26 cellular contexts compared by ENCODE assay signal in genomic region chr1:118159578-118159977, GRCh38. TPM values are rescaled to one million over a fixed set of nuclear protein-coding genes. Genes with fewer than 3 reads are reported as not detected.
A peak's percentile ranks its signal among the peaks of the same experiment; 100 is the strongest.
DNase-seq lines count a peak whose midpoint lies in the region; TF ChIP-seq lines count a peak whose summit lies in the region.
"Had no signal": no experiment of that assay in that cellular context is flagged by ENCODE, and none has a peak within 500 bp of the region (broad histone marks: within the 10 kb centered on the region; RNA-seq: fewer than 3 reads in every experiment).

No MANE protein-coding gene starts in this region.

- no peaks in the 10 kb centered on the region for H3K4me1 ChIP-seq in CD8-positive, alpha-beta memory T cell (ENCODE audit: insufficient read depth, low read length)
- H3K4me1 ChIP-seq: left lung, uterus had no signal

- TF ChIP-seq CTCF in AG10803 (conservative IDR thresholded peaks at IDR 0.05; ENCODE audit: low read length), result no peak
- no peak for TF ChIP-seq CTCF in RWPE1 (conservative IDR thresholded peaks at IDR 0.05; ENCODE audit: low read depth)

- H3K27ac Mint-ChIP-seq in CD8-positive, alpha-beta memory T cell, result no peak overlapping the region
- H3K27ac Mint-ChIP-seq: activated CD4-positive, alpha-beta T cell treated with anti-CD3 and anti-CD28 coated beads for 36 hours; mesothelial cell of epicardium; natural killer cell had no signal

- POLR2A ChIA-PET in CD8-positive, alpha-beta memory T cell (lab: Charles Lee), result no interaction called here
- POLR2A ChIA-PET in RWPE1 (lab: Yijun Ruan, JAX; ENCODE audit: low non-redundant PET), result no interaction called here

- no peaks in the 10 kb centered on the region for H3K27me3 ChIP-seq in CD8-positive, alpha-beta memory T cell (ENCODE audit: insufficient read depth, low read length, poor library complexity, severe bottlenecking)
- H3K27me3 ChIP-seq: left lung, uterus had no signal

- H3K4me3 Mint-ChIP-seq in CD8-positive, alpha-beta memory T cell, result no peak overlapping the region
- H3K4me3 Mint-ChIP-seq: activated CD4-positive, alpha-beta T cell treated with anti-CD3 and anti-CD28 coated beads for 36 hours; activated T-cell treated with anti-CD3 and anti-CD28 coated beads, Interleukin-2, amount 50 U/mL, for 4 hours; mesothelial cell of epicardium; natural killer cell had no signal

- no peaks in the 10 kb centered on the region for H3K9me3 ChIP-seq in SK-N-MC (ENCODE audit: low read depth, low read length)
- no peaks in the 10 kb centered on the region for H3K9me3 ChIP-seq in CD8-positive, alpha-beta memory T cell (ENCODE audit: low read length)
- H3K9me3 ChIP-seq: left lung, uterus had no signal

- peak overlapping the region; percentile 3; the same call in 1 of the 2 replicates for H3K4me3 ChIP-seq in AG10803 (ENCODE audit: low read length)
- peak overlapping the region; percentile 50 for H3K4me3 ChIP-seq in SK-N-MC
- H3K4me3 ChIP-seq in CD8-positive, alpha-beta memory T cell (ENCODE audit: low read length), result no peak overlapping the region
- H3K4me3 ChIP-seq: left lung, uterus had no signal

- H3K27me3 Mint-ChIP-seq in CD8-positive, alpha-beta memory T cell, result peaks cover 0 to 5% of the 10 kb centered on the region in 2 donors
- H3K27me3 Mint-ChIP-seq: activated CD4-positive, alpha-beta T cell treated with anti-CD3 and anti-CD28 coated beads for 36 hours had no signal

- H3K27ac ChIP-seq in SK-N-MC, result 0 out of 2 replicates have a peak overlapping the region, but pooled peaks have one; percentile 6
- H3K27ac ChIP-seq in CD8-positive, alpha-beta memory T cell (ENCODE audit: low read depth, low read length), result no peak overlapping the region
- no peak overlapping the region for H3K27ac ChIP-seq in RWPE1
- H3K27ac ChIP-seq: HL-60, left lung, uterus had no signal

- CTCF ChIA-PET in CD8-positive, alpha-beta memory T cell (lab: Charles Lee), result no interaction called here
- CTCF ChIA-PET in RWPE1 (lab: Yijun Ruan, JAX), result interaction anchor here (0.6 kb wide), 1 partner anchor 1118 kb away, joined by 3 read pairs; no protein-coding TSS in a partner anchor

- no peaks in the 10 kb centered on the region for H3K4me1 Mint-ChIP-seq in CD8-positive, alpha-beta memory T cell
- H3K4me1 Mint-ChIP-seq: activated CD4-positive, alpha-beta T cell treated with anti-CD3 and anti-CD28 coated beads for 36 hours; mesothelial cell of epicardium; natural killer cell had no signal

- H3K36me3 ChIP-seq in SK-N-MC (ENCODE audit: insufficient read depth, low read length), result no peaks in the 10 kb centered on the region
- H3K36me3 ChIP-seq in CD8-positive, alpha-beta memory T cell (ENCODE audit: insufficient read depth, low read length), result no peaks in the 10 kb centered on the region
- H3K36me3 ChIP-seq: left lung, uterus had no signal

- no peak overlapping the region for H3K9ac ChIP-seq in SK-N-MC (ENCODE audit: insufficient read length)

- DNase-seq in AG10803 (ENCODE audit: low read depth), result peak; percentile 27
- peak; percentile 85 for DNase-seq in H4 (ENCODE audit: low spot score)
- DNase-seq in SK-N-MC (ENCODE audit: low read depth, low spot score), result no peak
- peak; percentile 82 for DNase-seq in left kidney (ENCODE audit: low read depth, low spot score)
- DNase-seq in CD8-positive, alpha-beta memory T cell, result no peak
- no peak for DNase-seq in NCI-H774 (lab: John Stamatoyannopoulos, UW)
- DNase-seq in RWPE1 (ENCODE audit: low spot score), result no peak
- DNase-seq in HCEC 1CT, result no peak
- DNase-seq: activated CD4-positive, alpha-beta T cell treated with anti-CD3 and anti-CD28 coated beads for 36 hours; activated naive CD4-positive, alpha-beta T cell treated with Interleukin-2 at 50 U/mL for 16 hours; activated T-cell treated with anti-CD3 and anti-CD28 coated beads, Interleukin-2, amount 50 U/mL, for 4 hours; C1 segment of cervical spinal cord; cortex of kidney; GDM1; left lung; natural killer cell; NCI-H1417 treated with DMSO at 0.1 percent for 48 hours; NCI-H2171; NCI-H526; SW 1271; uterus had no signal

- peaks cover 0 to 1% (median 0%) of the 10 kb centered on the region in 5 donors for H3K9me3 Mint-ChIP-seq in CD8-positive, alpha-beta memory T cell
- H3K9me3 Mint-ChIP-seq: activated T-cell treated with anti-CD3 and anti-CD28 coated beads, Interleukin-2, amount 50 U/mL, for 4 hours; mesothelial cell of epicardium had no signal

- H3K36me3 Mint-ChIP-seq in CD8-positive, alpha-beta memory T cell, result no peaks in the 10 kb centered on the region
- H3K36me3 Mint-ChIP-seq: mesothelial cell of epicardium, natural killer cell had no signal

RNA-seq across cellular contexts. Expression of gene SPAG17, which starts 25.4 kb away (rescaled TPM):
- 0.10 and 0.45 TPM in 2 replicates for total RNA-seq in H4 (2014; rRNA removed; shearing (Covaris generic))
- not detected for total RNA-seq in CD8-positive, alpha-beta memory T cell
- not detected for polyA plus RNA-seq in CD8-positive, alpha-beta memory T cell
- total RNA-seq: A673; activated CD4-positive, alpha-beta T cell treated with anti-CD3 and anti-CD28 coated beads for 36 hours; activated CD8-positive, alpha-beta memory T cell treated with anti-CD3 and anti-CD28 coated beads for 36 hours; activated T-cell treated with anti-CD3 and anti-CD28 coated beads, Interleukin-2, amount 50 U/mL, for 4 hours; natural killer cell; Right ventricle myocardium inferior had no signal

Comparison
In these comparisons a context has a peak if more than half of its experiments do, and no peak if none do; other contexts are left out.
1. DNase-seq: peak in AG10803 (single experiment), H4 (single experiment) and left kidney (single experiment); none in SK-N-MC (single experiment), CD8-positive, alpha-beta memory T cell (0 of 5), NCI-H774 (single experiment), RWPE1 (single experiment) and HCEC 1CT (single experiment).